1 cellular context compared by ENCODE assay signal in genomic region chr1:185350027-185350442, GRCh38.
TF ChIP-seq lines count a peak whose summit lies in the region.

No MANE protein-coding gene starts in this region.

TF ChIP-seq in HepG2, 621 proteins besides CTCF, POLR2A, EP300 and RAD21 (continued from another document and continues in another):
- peak; percentile 72; the same call in 1 of the 2 replicates for TF ChIP-seq HNF4G (IDR thresholded peaks at IDR 0.05; ENCODE audit: borderline replicate concordance, low read depth, low read length)
- no peak; the same call in 1 of the 2 replicates for TF ChIP-seq HNF4G (CRISPR knock-in tag; IDR thresholded peaks at IDR 0.05; ENCODE audit: borderline replicate concordance, low read depth)
- TF ChIP-seq ZNF556 (CRISPR knock-in tag; IDR thresholded peaks at IDR 0.05; ENCODE audit: borderline replicate concordance) = 0 out of 2 replicates have a peak, but pooled peaks have one; percentile 12
- peak; percentile 46; the same call in 1 of the 2 replicates for TF ChIP-seq SIX1 (CRISPR knock-in tag; IDR thresholded peaks at IDR 0.05; ENCODE audit: borderline replicate concordance)
- peak; percentile 73; the same call in 1 of the 2 replicates for TF ChIP-seq NFIC (IDR thresholded peaks at IDR 0.05; ENCODE audit: low read length)
- TF ChIP-seq MBD4 (IDR thresholded peaks at IDR 0.05; ENCODE audit: borderline replicate concordance, low read length) = no peak
- no peak for TF ChIP-seq ZNF496 (CRISPR knock-in tag; IDR thresholded peaks at IDR 0.05; ENCODE audit: insufficient replicate concordance)
- TF ChIP-seq MLX (CRISPR knock-in tag; IDR thresholded peaks at IDR 0.05) = peak; percentile 26; the same call in 1 of the 2 replicates
- peak; percentile 87 for TF ChIP-seq ARID3A (IDR thresholded peaks at IDR 0.05; ENCODE audit: low read depth, low read length)
- peak; percentile 22; the same call in 1 of the 2 replicates for TF ChIP-seq FOXK2 (IDR thresholded peaks at IDR 0.05)
- TF ChIP-seq YY1 (IDR thresholded peaks at IDR 0.05; ENCODE audit: insufficient read depth, insufficient replicate concordance, low read depth, low read length) = no peak
- TF ChIP-seq CREB1 (IDR thresholded peaks at IDR 0.05) = no peak
- TF ChIP-seq CREB1 (CRISPR knock-in tag; IDR thresholded peaks at IDR 0.05) = peak; percentile 75
- no peak for TF ChIP-seq ZNF503 (CRISPR knock-in tag; IDR thresholded peaks at IDR 0.05)
- peak; percentile 87 for TF ChIP-seq ARID5B (CRISPR knock-in tag; IDR thresholded peaks at IDR 0.05)
- no peak for TF ChIP-seq NFKB2 (CRISPR knock-in tag; IDR thresholded peaks at IDR 0.05; ENCODE audit: borderline replicate concordance)
- peak; percentile 82 for TF ChIP-seq HNF4A (CRISPR knock-in tag; IDR thresholded peaks at IDR 0.05)
- TF ChIP-seq KDM6A (CRISPR knock-in tag; IDR thresholded peaks at IDR 0.05; ENCODE audit: low read depth) = 0 out of 2 replicates have a peak, but pooled peaks have one; percentile 31
- TF ChIP-seq GATA4 (IDR thresholded peaks at IDR 0.05; ENCODE audit: borderline replicate concordance, low read depth) = peak; percentile 30; the same call in 1 of the 2 replicates
- TF ChIP-seq GABPA (IDR thresholded peaks at IDR 0.05; ENCODE audit: low read depth, low read length) = no peak
- TF ChIP-seq GABPA (CRISPR knock-in tag; IDR thresholded peaks at IDR 0.05; ENCODE audit: low read depth) = 0 out of 2 replicates have a peak, but pooled peaks have one; percentile 31
- no peak for TF ChIP-seq ZBTB8A (CRISPR knock-in tag; IDR thresholded peaks at IDR 0.05; ENCODE audit: borderline replicate concordance, low read depth)
- TF ChIP-seq HMGXB4 (CRISPR knock-in tag; IDR thresholded peaks at IDR 0.05; ENCODE audit: borderline replicate concordance in 1 of 2, low read depth in 1 of 2) = peak in 1 of 2 experiments; percentile 19; a peak in 1 of 4 replicates
- TF ChIP-seq TEAD3 (CRISPR knock-in tag; optimal IDR thresholded peaks at IDR 0.05; ENCODE audit: borderline replicate concordance) = peak; percentile 62
- TF ChIP-seq FOXA3 (CRISPR knock-in tag; IDR thresholded peaks at IDR 0.05) = 0 out of 2 replicates have a peak, but pooled peaks have one; percentile 50
- TF ChIP-seq ZNF614 (CRISPR knock-in tag; IDR thresholded peaks at IDR 0.05; ENCODE audit: borderline replicate concordance) = peak; percentile 47; the same call in 1 of the 2 replicates
- TF ChIP-seq ZNF160 (CRISPR knock-in tag; IDR thresholded peaks at IDR 0.05) = no peak
- TF ChIP-seq HHEX (CRISPR knock-in tag; IDR thresholded peaks at IDR 0.05) = no peak
- peak; percentile 70; the same call in 1 of the 2 replicates for TF ChIP-seq ATF2 (CRISPR knock-in tag; IDR thresholded peaks at IDR 0.05)
- TF ChIP-seq NKX3-1 (CRISPR knock-in tag; IDR thresholded peaks at IDR 0.05) = no peak
- peak; percentile 51; the same call in 1 of the 2 replicates for TF ChIP-seq RARA (CRISPR knock-in tag; IDR thresholded peaks at IDR 0.05)
- peak; percentile 83 for TF ChIP-seq PHF21A (CRISPR knock-in tag; IDR thresholded peaks at IDR 0.05)
- TF ChIP-seq PAF1 (CRISPR knock-in tag; IDR thresholded peaks at IDR 0.05) = no peak
- no peak for TF ChIP-seq ZNF816 (CRISPR knock-in tag; IDR thresholded peaks at IDR 0.05; ENCODE audit: borderline replicate concordance)
- TF ChIP-seq NR2F2 (IDR thresholded peaks at IDR 0.05; ENCODE audit: borderline replicate concordance, low read depth) = no peak
- TF ChIP-seq RFX1 (IDR thresholded peaks at IDR 0.05) = peak; percentile 41
- peak; percentile 93 for TF ChIP-seq PAXIP1 (CRISPR knock-in tag; conservative IDR thresholded peaks at IDR 0.05)
- TF ChIP-seq MED1 (CRISPR knock-in tag; IDR thresholded peaks at IDR 0.05) = peak; percentile 89
- TF ChIP-seq ERF (CRISPR knock-in tag; IDR thresholded peaks at IDR 0.05) = peak; percentile 79
- TF ChIP-seq HDAC2 (CRISPR knock-in tag; IDR thresholded peaks at IDR 0.05) = peak; percentile 81
- TF ChIP-seq ZSCAN9 (CRISPR knock-in tag; IDR thresholded peaks at IDR 0.05; ENCODE audit: borderline replicate concordance) = 0 out of 2 replicates have a peak, but pooled peaks have one; percentile 40
- 0 out of 2 replicates have a peak, but pooled peaks have one; percentile 41 for TF ChIP-seq ZGPAT (CRISPR knock-in tag; IDR thresholded peaks at IDR 0.05)
- TF ChIP-seq ZNF761 (CRISPR knock-in tag; conservative IDR thresholded peaks at IDR 0.05) = 0 out of 2 replicates have a peak, but pooled peaks have one; percentile 1
- TF ChIP-seq MAX (IDR thresholded peaks at IDR 0.05) = peak; percentile 61; the same call in 1 of the 2 replicates
